Comparison of ENCODE assay signal across 22 cellular contexts in the genomic region with DNA sequence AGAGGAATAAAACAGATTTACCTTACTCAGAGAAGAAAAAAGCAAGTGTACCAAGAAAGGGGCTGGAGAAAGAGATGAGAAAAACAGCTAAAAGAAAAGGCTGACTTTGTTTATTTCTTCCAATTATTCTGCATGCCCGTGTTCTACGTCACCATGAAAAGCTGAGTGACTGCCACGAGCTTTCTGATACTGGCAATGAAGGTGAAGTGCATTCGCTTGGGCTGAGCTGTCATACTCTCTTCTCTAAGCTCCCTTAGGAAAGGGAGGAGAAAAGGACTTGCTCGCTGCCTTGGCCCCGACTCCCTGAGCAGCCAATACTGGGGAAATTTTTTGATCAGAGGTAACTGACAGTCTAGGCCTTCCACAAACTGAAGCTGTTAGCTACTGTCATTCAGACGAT.
DNase-seq lines count a peak whose midpoint lies in the region; ATAC-seq and TF ChIP-seq lines count a peak whose summit lies in the region.
"Had no signal": no experiment of that assay in that cellular context is flagged by ENCODE, and none has a peak within 500 bp of the region (broad histone marks: within the 10 kb centered on the region; RNA-seq: fewer than 3 reads in every experiment).

No MANE protein-coding gene starts in this region.

- H3K4me1 ChIP-seq in trophoblast cell (ENCODE audit: control insufficient read depth in 1 of 2, insufficient read depth in 2 of 2, low read length in 2 of 2): peaks cover 0 to 6% of the 10 kb centered on the region in 2 experiments
- peaks cover 0 to 16% (median 2%) of the 10 kb centered on the region in 4 donors for H3K4me1 ChIP-seq in tibial artery
- no peaks in the 10 kb centered on the region for H3K4me1 ChIP-seq in upper lobe of right lung
- H3K4me1 ChIP-seq: right lobe of liver had no signal

- no peak for DNase-seq in T-helper 2 cell treated with Interferon-gamma antibody and Interleukin-4, amounts not matched to agents 5 μg/mL and 100 μg/mL, for 36 hours (ENCODE audit: low spot score)
- DNase-seq in T-helper 2 cell: no peak
- DNase-seq in chondrocyte (ENCODE audit: low spot score): no peak
- DNase-seq in trophoblast cell: no peak
- DNase-seq in tibial artery: no peak
- no peak for DNase-seq in upper lobe of right lung
- DNase-seq in NCI-H774 (lab: John Stamatoyannopoulos, UW): no peak
- DNase-seq in Calu3: no peak
- DNase-seq: activated naive CD4-positive, alpha-beta T cell treated with anti-CD3 and anti-CD28 coated beads for 36 hours; DMS79 treated with DMSO at 0.1 percent for 48 hours; effector CD4-positive, alpha-beta T cell; NCI-H1092; NCI-H1694 treated with DMSO at 0.1 percent for 48 hours; right lobe of liver; RPMI8226; stimulated activated CD4-positive, alpha-beta T cell treated with anti-CD3 and anti-CD28 coated beads, Interleukin-15, amount 100 ng/mL, for 24 hours; stimulated activated CD4-positive, alpha-beta T cell treated with anti-CD3 and anti-CD28 coated beads, Interleukin-4, amount 100 ng/mL, for 4 hours; substantia nigra had no signal

- no peak overlapping the region for H3K14ac ChIP-seq in trophoblast cell (ENCODE audit: low read length)

- H3K79me2 ChIP-seq in trophoblast cell (ENCODE audit: control insufficient read depth, insufficient read depth, low read length, poor library complexity): no peaks in the 10 kb centered on the region

- no TSS peak for BruUV-seq in Calu3 (replicated peaks; lab: Mats Ljungman, UMichigan)

- H3K4me3 Mint-ChIP-seq in T-helper 2 cell treated with Interferon-gamma antibody and Interleukin-4, amounts not matched to agents 5 μg/mL and 100 μg/mL, for 36 hours: peak overlapping the region; percentile 81
- H3K4me3 Mint-ChIP-seq in chondrocyte (ENCODE audit: unreplicated experiment) (no peak overlapping the region), Calu3 (ENCODE audit: low read depth, unreplicated experiment) (no peak overlapping the region)
- H3K4me3 Mint-ChIP-seq: activated CD4-positive, alpha-beta memory T cell treated with anti-CD3 and anti-CD28 coated beads for 36 hours; activated naive CD4-positive, alpha-beta T cell treated with anti-CD3 and anti-CD28 coated beads for 36 hours; CD14-positive monocyte; GM23338; IgD-negative memory B cell had no signal

- H3K4ac ChIP-seq in trophoblast cell (ENCODE audit: low read depth, low read length): no peak overlapping the region

- TF ChIP-seq CTCF in chondrocyte (IDR thresholded peaks at IDR 0.05) (no peak), tibial artery (IDR thresholded peaks at IDR 0.05) (no peak), upper lobe of right lung (IDR thresholded peaks at IDR 0.05) (no peak), Calu3 (IDR thresholded peaks at IDR 0.05; ENCODE audit: unreplicated experiment) (no peak)

- no peak overlapping the region for H4K91ac ChIP-seq in trophoblast cell (ENCODE audit: low read depth, low read length)

- no peak overlapping the region for H3K4me2 ChIP-seq in trophoblast cell (ENCODE audit: low read length)
- H3K4me2 ChIP-seq: GM23338 had no signal

- no peak overlapping the region for H2BK5ac ChIP-seq in trophoblast cell (ENCODE audit: low read depth, low read length, poor library complexity)

- peak overlapping the region; percentile 96 for H3K27ac Mint-ChIP-seq in T-helper 2 cell treated with Interferon-gamma antibody and Interleukin-4, amounts not matched to agents 5 μg/mL and 100 μg/mL, for 36 hours
- H3K27ac Mint-ChIP-seq in chondrocyte (ENCODE audit: unreplicated experiment): peak overlapping the region; percentile 99
- H3K27ac Mint-ChIP-seq in Calu3 (ENCODE audit: unreplicated experiment): no peak overlapping the region
- H3K27ac Mint-ChIP-seq: activated CD4-positive, alpha-beta memory T cell treated with anti-CD3 and anti-CD28 coated beads for 36 hours; activated naive CD4-positive, alpha-beta T cell treated with anti-CD3 and anti-CD28 coated beads for 36 hours; CD14-positive monocyte; GM23338; IgD-negative memory B cell had no signal

- peaks cover 29% of the 10 kb centered on the region for H3K36me3 Mint-ChIP-seq in T-helper 2 cell treated with Interferon-gamma antibody and Interleukin-4, amounts not matched to agents 5 μg/mL and 100 μg/mL, for 36 hours (ENCODE audit: low read depth)
- H3K36me3 Mint-ChIP-seq in chondrocyte (ENCODE audit: low read depth): peaks cover 43% of the 10 kb centered on the region
- peaks cover 63% of the 10 kb centered on the region for H3K36me3 Mint-ChIP-seq in Calu3 (ENCODE audit: insufficient read depth, unreplicated experiment)
- H3K36me3 Mint-ChIP-seq: activated CD4-positive, alpha-beta memory T cell treated with anti-CD3 and anti-CD28 coated beads for 36 hours; CD14-positive monocyte; IgD-negative memory B cell had no signal

- H3K27ac ChIP-seq in trophoblast cell (ENCODE audit: low read depth, low read length) (peak overlapping the region; percentile 5), tibial artery (peak overlapping the region; percentile 14 to 55), upper lobe of right lung (no peak overlapping the region)
- H3K27ac ChIP-seq: right lobe of liver had no signal

- no peaks in the 10 kb centered on the region for H3K27me3 ChIP-seq in trophoblast cell (ENCODE audit: insufficient read depth, low read length)
- no peaks in the 10 kb centered on the region for H3K27me3 ChIP-seq in tibial artery
- H3K27me3 ChIP-seq in upper lobe of right lung: no peaks in the 10 kb centered on the region
- H3K27me3 ChIP-seq: right lobe of liver had no signal

- H3K4me3 ChIP-seq in trophoblast cell (ENCODE audit: low read depth, low read length) (no peak overlapping the region), tibial artery (no peak overlapping the region), upper lobe of right lung (no peak overlapping the region)
- H3K4me3 ChIP-seq: GM23338, right lobe of liver had no signal

- ATAC-seq in upper lobe of right lung: no peak
- ATAC-seq: GM23338, right lobe of liver had no signal

- H3K27me3 Mint-ChIP-seq in T-helper 2 cell treated with Interferon-gamma antibody and Interleukin-4, amounts not matched to agents 5 μg/mL and 100 μg/mL, for 36 hours (ENCODE audit: low read depth): no peaks in the 10 kb centered on the region
- no peaks in the 10 kb centered on the region for H3K27me3 Mint-ChIP-seq in chondrocyte (ENCODE audit: low read depth)
- H3K27me3 Mint-ChIP-seq in Calu3 (ENCODE audit: unreplicated experiment): no peaks in the 10 kb centered on the region
- H3K27me3 Mint-ChIP-seq: activated CD4-positive, alpha-beta memory T cell treated with anti-CD3 and anti-CD28 coated beads for 36 hours had no signal

- H3K79me1 ChIP-seq in trophoblast cell (ENCODE audit: low read length): peaks cover 1% of the 10 kb centered on the region

- peaks cover 36 to 41% of the 10 kb centered on the region in 2 experiments for H3K36me3 ChIP-seq in trophoblast cell (ENCODE audit: control insufficient read depth in 1 of 2, insufficient read depth in 2 of 2, low read length in 2 of 2)
- H3K36me3 ChIP-seq in tibial artery: peaks cover 16 to 59% (median 38%) of the 10 kb centered on the region in 3 donors
- peaks cover 30% of the 10 kb centered on the region for H3K36me3 ChIP-seq in upper lobe of right lung
- H3K36me3 ChIP-seq: right lobe of liver had no signal

- H3K9me3 ChIP-seq in trophoblast cell (ENCODE audit: insufficient read depth, low read depth, low read length) (no peaks in the 10 kb centered on the region), tibial artery (no peaks in the 10 kb centered on the region), upper lobe of right lung (no peaks in the 10 kb centered on the region)
- H3K9me3 ChIP-seq: right lobe of liver had no signal

- H2BK12ac ChIP-seq in trophoblast cell (ENCODE audit: low read length): no peak overlapping the region

- intact Hi-C loops in tibial artery (cut with DNase I; ENCODE audit: low total_unique reads): loop anchor here (5.0 kb wide), 1 partner anchor 201 kb away; no protein-coding TSS in a partner anchor
- intact Hi-C loops in upper lobe of right lung (cut with DNase I): no loop called here
- intact Hi-C loops in Calu3 (cut with micrococcal nuclease; ENCODE audit: unreplicated experiment): no loop called here

- no peak overlapping the region for H4K12ac ChIP-seq in trophoblast cell (ENCODE audit: low read depth, low read length)

- no peak overlapping the region for H3K18ac ChIP-seq in trophoblast cell (ENCODE audit: low read length)

- CTCF ChIA-PET in Calu3 (lab: Charles Lee): interaction anchor here (0.7 kb wide), 1 partner anchor 166 kb away, joined by 3 read pairs; no protein-coding TSS in a partner anchor

- H3K4me1 Mint-ChIP-seq in T-helper 2 cell treated with Interferon-gamma antibody and Interleukin-4, amounts not matched to agents 5 μg/mL and 100 μg/mL, for 36 hours (ENCODE audit: low read depth): peaks cover 40% of the 10 kb centered on the region
- peaks cover 43% of the 10 kb centered on the region for H3K4me1 Mint-ChIP-seq in chondrocyte (ENCODE audit: low read depth)
- no peaks in the 10 kb centered on the region for H3K4me1 Mint-ChIP-seq in Calu3 (ENCODE audit: low read depth, unreplicated experiment)
- H3K4me1 Mint-ChIP-seq: CD14-positive monocyte, IgD-negative memory B cell had no signal

- H2BK120ac ChIP-seq in trophoblast cell (ENCODE audit: insufficient read depth, low read length, poor library complexity): no peak overlapping the region

- no peaks in the 10 kb centered on the region for H3K9me3 Mint-ChIP-seq in T-helper 2 cell treated with Interferon-gamma antibody and Interleukin-4, amounts not matched to agents 5 μg/mL and 100 μg/mL, for 36 hours
- H3K9me3 Mint-ChIP-seq in chondrocyte (ENCODE audit: low read depth): no peaks in the 10 kb centered on the region
- no peaks in the 10 kb centered on the region for H3K9me3 Mint-ChIP-seq in Calu3 (ENCODE audit: low read depth, unreplicated experiment)
- H3K9me3 Mint-ChIP-seq: activated CD4-positive, alpha-beta memory T cell treated with anti-CD3 and anti-CD28 coated beads for 36 hours; activated naive CD4-positive, alpha-beta T cell treated with anti-CD3 and anti-CD28 coated beads for 36 hours; GM23338; IgD-negative memory B cell had no signal

- no peak overlapping the region for H3K9ac ChIP-seq in trophoblast cell (ENCODE audit: low read length)

- WGBS in trophoblast cell (ENCODE audit: extremely low coverage, insufficient coverage, insufficient read length): no CpG with 5 or more reads among the region's 7 CpGs

- no peak overlapping the region for H2AFZ ChIP-seq in trophoblast cell (ENCODE audit: insufficient read depth, low read length, poor library complexity)
- H2AFZ ChIP-seq: GM23338 had no signal

- no peak overlapping the region for H3K23ac ChIP-seq in trophoblast cell (ENCODE audit: low read length)

- H2AK5ac ChIP-seq in trophoblast cell (ENCODE audit: low read length): no peak overlapping the region

- no peak overlapping the region for H4K8ac ChIP-seq in trophoblast cell (ENCODE audit: low read depth, low read length)
